8 cellular contexts compared by ENCODE assay signal in genomic region chr19:35268546-35269424, GRCh38. TPM values are rescaled to one million over a fixed set of nuclear protein-coding genes. Genes with fewer than 3 reads are reported as not detected.
DNase-seq lines count a peak whose midpoint lies in the region; ATAC-seq, FAIRE-seq and TF ChIP-seq lines count a peak whose summit lies in the region.

USF2 (plus strand) TSS chr19:35268962; CDS start chr19:35269102, 140 bp downstream.

- FAIRE-seq in HepG2 (lab: Jason Lieb, UNC), result no peak

- peaks cover 13 to 56% of the 10 kb centered on the region in 2 donors for H3K36me3 ChIP-seq in duodenal mucosa (ENCODE audit: control insufficient read depth in 1 of 2, insufficient read depth in 2 of 2, low read length in 2 of 2)
- peaks cover 18 to 51% of the 10 kb centered on the region in 2 experiments for H3K36me3 ChIP-seq in HepG2 (replicated peaks in 1 of 2; ENCODE audit: control insufficient read depth in 1 of 2, insufficient read depth in 2 of 2, low read length in 2 of 2)

- POLR2A ChIA-PET in HepG2 (lab: Yijun Ruan, JAX), result interaction anchor here (0.6 to 2.1 kb wide), 7 partner anchors 10 to 434 kb away, joined by 3 to 10 read pairs (median 3); partner anchors contain the start of gene HAMP

- H3K9ac ChIP-seq in duodenal mucosa (ENCODE audit: low read depth in 1 of 2, low read length in 2 of 2) (peak within 1 kb of the TSS; percentile 75 to 76), HepG2 (ENCODE audit: insufficient read depth, low read depth, low read length) (peak within 1 kb of the TSS; percentile 79)

- TF ChIP-seq EP300 in HepG2 (IDR thresholded peaks at IDR 0.05; ENCODE audit: low read depth in 2 of 2, low read length in 2 of 2), result no peak
- TF ChIP-seq EP300 in HepG2 (CRISPR knock-in tag; IDR thresholded peaks at IDR 0.05; ENCODE audit: borderline replicate concordance), result no peak

- H3K4me2 ChIP-seq in HepG2 (ENCODE audit: low read depth, low read length), result peak within 1 kb of the TSS; percentile 68

- H2AFZ ChIP-seq in HepG2 (ENCODE audit: low read length), result no peak within 1 kb of the TSS

- H3K27me3 ChIP-seq in duodenal mucosa (ENCODE audit: control insufficient read depth in 1 of 2, insufficient read depth in 2 of 2, low read length in 2 of 2), result no peaks in the 10 kb centered on the region
- no peaks in the 10 kb centered on the region for H3K27me3 ChIP-seq in HepG2 (ENCODE audit: control insufficient read depth in 1 of 2, insufficient read depth in 2 of 2, low read length in 2 of 2)

- ATAC-seq in HG03103 (IDR thresholded peaks at IDR 0.05; ENCODE audit: low read depth, unreplicated experiment) (peak; percentile 32), HepG2 (no peak)

- intact Hi-C loops in HepG2 (cut with micrococcal nuclease; ENCODE audit: unreplicated experiment), result loop anchor here (1.0 to 5.0 kb wide), 2 partner anchors 15 to 189 kb away; no protein-coding TSS in a partner anchor

- H3K27ac ChIP-seq in duodenal mucosa (ENCODE audit: low read depth, low read length) (peak within 1 kb of the TSS; percentile 87), HepG2 (ENCODE audit: extremely low read length, insufficient read depth, low read length) (peak within 1 kb of the TSS; percentile 92)

- TF ChIP-seq RAD21 in HepG2 (CRISPR knock-in tag; IDR thresholded peaks at IDR 0.05), result no peak

- 0 out of 4 replicates have a peak, but pooled peaks of 1 of the 2 experiments have one; percentile 8 for TF ChIP-seq POLR2A in HepG2 (IDR thresholded peaks at IDR 0.05; ENCODE audit: insufficient read depth in 1 of 2, low read depth in 2 of 2, low read length in 2 of 2)

- DNase-seq in activated T-cell treated with anti-CD3 and anti-CD28 coated beads for 1 hour (ENCODE audit: low read depth), result peak; percentile 35
- no peak for DNase-seq in activated T-cell treated with anti-CD3 and anti-CD28 coated beads for 4 hours
- peak; percentile 23 to 63 for DNase-seq in NCI-H446 (lab: John Stamatoyannopoulos, UW)
- peak; percentile 21 to 52 for DNase-seq in activated CD4-positive, alpha-beta T cell treated with anti-CD3 and anti-CD28 coated beads, Interleukin-2, amount 50 U/mL, for 24 hours (ENCODE audit: low read depth in 1 of 2, low spot score in 1 of 2)
- DNase-seq in HepG2 (ENCODE audit: low spot score), result peak; percentile 72
- DNase-seq in stimulated activated CD4-positive, alpha-beta T cell treated with anti-CD3 and anti-CD28 coated beads, Interleukin-4, amount 100 ng/mL, for 48 hours (ENCODE audit: low read depth in 2 of 2), result peak; percentile 47 to 61

- H3K4me1 ChIP-seq in duodenal mucosa (ENCODE audit: control insufficient read depth in 1 of 2, insufficient read depth in 2 of 2, low read length in 2 of 2) (peaks cover 11 to 37% of the 10 kb centered on the region in 2 donors), HepG2 (ENCODE audit: insufficient read depth, low read length) (peaks cover 20% of the 10 kb centered on the region)

- TF ChIP-seq CTCF in HepG2 (CRISPR knock-in tag; IDR thresholded peaks at IDR 0.05), result no peak

- WGBS in HepG2 (ENCODE audit: low lambda C conversion rate), result 0% methylated on average over 11 of the region's 122 CpGs

- in situ Hi-C loops in HepG2 (cut with HindIII; ENCODE audit: extremely low pct_ligation_motif_present, low pct_unique_long_range_greater_than_20kb), result no loop called here

- peaks cover 18% of the 10 kb centered on the region for H3K79me2 ChIP-seq in HepG2 (ENCODE audit: insufficient read depth, low read length)

- no peaks in the 10 kb centered on the region for H4K20me1 ChIP-seq in HepG2 (ENCODE audit: insufficient read depth, low read length)

- H3K4me3 ChIP-seq in duodenal mucosa (ENCODE audit: low read depth in 1 of 2, low read length in 2 of 2) (peak within 1 kb of the TSS; percentile 73 to 76), HepG2 (replicated peaks in 1 of 3; ENCODE audit: insufficient read depth in 1 of 3, low read depth in 2 of 3, low read length in 3 of 3) (peak within 1 kb of the TSS; percentile 79 to 97 (median 79))

- CTCF ChIA-PET in HepG2 (lab: Yijun Ruan, JAX; ENCODE audit: low intra/inter-chr PET ratio, low total read pairs), result interaction anchor here (0.7 to 1.6 kb wide), 3 partner anchors 20 to 84 kb away, joined by 3 to 9 read pairs (median 4); partner anchors contain the start of gene LSR

- no TSS peak for BruUV-seq in HepG2 (replicated peaks; lab: Mats Ljungman, UMichigan)

- H3K9me3 ChIP-seq in duodenal mucosa (ENCODE audit: control insufficient read depth in 1 of 2, low read length in 2 of 2) (no peaks in the 10 kb centered on the region), HepG2 (ENCODE audit: low read length) (no peaks in the 10 kb centered on the region)

TF ChIP-seq in HepG2, 621 proteins besides CTCF, POLR2A, EP300 and RAD21 (continues in another document):
- TF ChIP-seq, protein P1, sequence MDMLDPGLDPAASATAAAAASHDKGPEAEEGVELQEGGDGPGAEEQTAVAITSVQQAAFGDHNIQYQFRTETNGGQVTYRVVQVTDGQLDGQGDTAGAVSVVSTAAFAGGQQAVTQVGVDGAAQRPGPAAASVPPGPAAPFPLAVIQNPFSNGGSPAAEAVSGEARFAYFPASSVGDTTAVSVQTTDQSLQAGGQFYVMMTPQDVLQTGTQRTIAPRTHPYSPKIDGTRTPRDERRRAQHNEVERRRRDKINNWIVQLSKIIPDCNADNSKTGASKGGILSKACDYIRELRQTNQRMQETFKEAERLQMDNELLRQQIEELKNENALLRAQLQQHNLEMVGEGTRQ (IDR thresholded peaks at IDR 0.05; ENCODE audit: low read depth, low read length), result peak; percentile 39; the same call in 1 of the 2 replicates
- TF ChIP-seq, protein P1 (CRISPR knock-in tag; IDR thresholded peaks at IDR 0.05; ENCODE audit: borderline replicate concordance), result no peak
- TF ChIP-seq ZBTB2 (CRISPR knock-in tag; IDR thresholded peaks at IDR 0.05; ENCODE audit: low read depth) (peak; percentile 8; the same call in 1 of the 2 replicates), ZNF432 (CRISPR knock-in tag; IDR thresholded peaks at IDR 0.05; ENCODE audit: borderline replicate concordance) (no peak), RBFOX2 (IDR thresholded peaks at IDR 0.05; ENCODE audit: low read depth, low read length) (peak; percentile 79), HNRNPK (IDR thresholded peaks at IDR 0.05; ENCODE audit: low read depth, low read length, poor library complexity, severe bottlenecking) (peak; percentile 95)
- TF ChIP-seq, protein P2, sequence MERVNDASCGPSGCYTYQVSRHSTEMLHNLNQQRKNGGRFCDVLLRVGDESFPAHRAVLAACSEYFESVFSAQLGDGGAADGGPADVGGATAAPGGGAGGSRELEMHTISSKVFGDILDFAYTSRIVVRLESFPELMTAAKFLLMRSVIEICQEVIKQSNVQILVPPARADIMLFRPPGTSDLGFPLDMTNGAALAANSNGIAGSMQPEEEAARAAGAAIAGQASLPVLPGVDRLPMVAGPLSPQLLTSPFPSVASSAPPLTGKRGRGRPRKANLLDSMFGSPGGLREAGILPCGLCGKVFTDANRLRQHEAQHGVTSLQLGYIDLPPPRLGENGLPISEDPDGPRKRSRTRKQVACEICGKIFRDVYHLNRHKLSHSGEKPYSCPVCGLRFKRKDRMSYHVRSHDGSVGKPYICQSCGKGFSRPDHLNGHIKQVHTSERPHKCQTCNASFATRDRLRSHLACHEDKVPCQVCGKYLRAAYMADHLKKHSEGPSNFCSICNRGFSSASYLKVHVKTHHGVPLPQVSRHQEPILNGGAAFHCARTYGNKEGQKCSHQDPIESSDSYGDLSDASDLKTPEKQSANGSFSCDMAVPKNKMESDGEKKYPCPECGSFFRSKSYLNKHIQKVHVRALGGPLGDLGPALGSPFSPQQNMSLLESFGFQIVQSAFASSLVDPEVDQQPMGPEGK (CRISPR knock-in tag; IDR thresholded peaks at IDR 0.05), result peak; percentile 60

RNA-seq across cellular contexts. Expression of gene USF2, which starts in this region (rescaled TPM):
- 44.8 and 54.9 TPM in 2 replicates for total RNA-seq in HepG2 (2016; rRNA removed; fragmentation: Illumina TruSeq; extraction: Trizol)
- 85.6 and 90.7 TPM in 2 replicates for total RNA-seq in HepG2 (2016; cell fraction: cytosol; rRNA removed; fragmentation: Illumina TruSeq; extraction: Trizol; ENCODE audit: low read depth)
- total RNA-seq in HepG2 (2016; cell fraction: insoluble cytoplasmic fraction; rRNA removed; fragmentation: Illumina TruSeq; extraction: Trizol), result 38.6 and 58.5 TPM in 2 replicates
- 116 and 121 TPM in 2 replicates for total RNA-seq in HepG2 (2016; cell fraction: membrane; rRNA removed; fragmentation: Illumina TruSeq; extraction: Trizol)
- 31.0 and 31.5 TPM in 2 replicates for total RNA-seq in HepG2 (2016; cell fraction: nucleus; rRNA removed; fragmentation: Illumina TruSeq; extraction: Trizol)
- 94.9 and 106 TPM in 2 replicates for polyA plus RNA-seq in HepG2 (2011; rRNA removed)
- polyA plus RNA-seq in HepG2 (2011; cell fraction: cytosol; rRNA removed), result 72.5 and 101 TPM in 2 replicates
- polyA plus RNA-seq in HepG2 (2011; cell fraction: nucleus; rRNA removed), result 179 and 216 TPM in 2 replicates
- polyA plus RNA-seq in HepG2 (2012), result 59.3 and 80.8 TPM in 2 replicates
- 180 and 204 TPM in 2 replicates for polyA plus RNA-seq in HepG2 (2016; cell fraction: cytosol; fragmentation: Illumina TruSeq; extraction: Trizol; ENCODE audit: low read depth)
- 76.3 and 81.0 TPM in 2 replicates for polyA plus RNA-seq in HepG2 (2016; cell fraction: insoluble cytoplasmic fraction; fragmentation: Illumina TruSeq; extraction: Trizol; ENCODE audit: low read depth)
- 201 and 210 TPM in 2 replicates for polyA plus RNA-seq in HepG2 (2016; cell fraction: membrane; fragmentation: Illumina TruSeq; extraction: Trizol; ENCODE audit: low read depth)
- 122 and 131 TPM in 2 replicates for polyA plus RNA-seq in HepG2 (2016; cell fraction: nucleus; fragmentation: Illumina TruSeq; extraction: Trizol; ENCODE audit: insufficient read depth, low read depth)
- 64.5 and 74.9 TPM in 2 replicates for polyA minus RNA-seq in HepG2 (2011; rRNA and poly(A)+ RNA removed; ENCODE audit: low replicate concordance)
- polyA minus RNA-seq in HepG2 (2011; cell fraction: cytosol; rRNA and poly(A)+ RNA removed), result 28.8 and 32.4 TPM in 2 replicates
- 29.3 and 33.5 TPM in 2 replicates for polyA minus RNA-seq in HepG2 (2011; cell fraction: nucleus; rRNA and poly(A)+ RNA removed)
